In the genomic region with DNA sequence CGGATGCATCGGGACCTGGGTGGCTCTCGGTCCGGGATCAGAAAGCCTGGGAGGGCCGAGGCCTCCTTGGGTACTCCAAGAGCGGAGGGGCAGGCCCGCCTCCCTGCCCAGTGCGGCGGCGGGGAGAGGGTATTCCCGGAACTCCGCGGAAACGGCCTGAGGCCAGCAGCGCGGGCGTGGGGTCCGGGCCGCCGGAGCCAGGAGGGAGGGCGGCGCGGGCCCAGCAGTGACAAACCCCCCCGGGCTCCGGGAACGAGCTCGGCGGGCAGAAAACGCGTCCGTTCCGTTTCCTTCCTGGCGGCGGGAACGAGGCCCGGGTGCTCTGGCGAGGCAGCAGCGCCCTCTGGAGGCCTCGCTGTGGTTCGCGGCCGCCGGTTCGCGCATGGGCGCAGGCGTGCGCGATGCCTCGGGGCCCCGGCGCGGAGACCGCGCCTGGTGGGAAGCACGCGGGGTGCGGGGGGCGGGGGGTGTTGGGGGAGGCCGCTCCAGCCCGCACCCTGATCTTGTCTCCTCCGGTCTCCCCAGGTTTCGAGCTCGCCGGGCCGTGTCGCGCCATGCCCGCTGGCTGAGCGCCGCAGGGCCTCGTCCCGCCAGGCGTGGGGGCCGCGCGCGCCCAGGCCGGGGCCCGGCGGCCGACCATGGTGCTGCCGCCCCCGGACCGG, we compare ENCODE assay signal across 8 cellular contexts. TPM values are rescaled to one million over a fixed set of nuclear protein-coding genes. Genes with fewer than 3 reads are reported as not detected.
DNase-seq lines count a peak whose midpoint lies in the region; ATAC-seq and TF ChIP-seq lines count a peak whose summit lies in the region.

No MANE protein-coding gene starts in this region.

- H3K27ac Mint-ChIP-seq in neural crest cell (ENCODE audit: unreplicated experiment), result no peak overlapping the region

- peak overlapping the region; percentile 47; the same call in 1 of the 2 replicates for H3K4me3 ChIP-seq in HUES48 (ENCODE audit: low read depth, low read length)
- H3K4me3 ChIP-seq in fibroblast of villous mesenchyme (ENCODE audit: low read depth, low read length), result peak overlapping the region; percentile 65

- no peaks in the 10 kb centered on the region for H3K9me3 Mint-ChIP-seq in neural crest cell

- no peaks in the 10 kb centered on the region for H3K4me1 ChIP-seq in HUES48 (ENCODE audit: control insufficient read depth, insufficient read depth, low read length)

- H3K9ac ChIP-seq in HUES48 (ENCODE audit: low read depth, low read length), result no peak overlapping the region

- H3K27me3 Mint-ChIP-seq in neural crest cell (ENCODE audit: low read depth), result peaks cover 23% of the 10 kb centered on the region

- ATAC-seq in stimulated activated naive CD8-positive, alpha-beta T cell treated with anti-CD3 and anti-CD28 coated beads, Interleukin-15, Interleukin-2, amounts not matched to agents 100 U/mL and 50 U/mL, for 24 hours, result peak; percentile 57
- ATAC-seq in HG02981 (IDR thresholded peaks at IDR 0.05; ENCODE audit: unreplicated experiment), result no peak

- peaks cover 44% of the 10 kb centered on the region for H3K9me3 ChIP-seq in HUES48 (ENCODE audit: control insufficient read depth, insufficient read depth, low read length)

- DNase-seq in DMS114 treated with DMSO at 0.1 percent for 48 hours (lab: John Stamatoyannopoulos, UW; ENCODE audit: unreplicated experiment) (peak; percentile 19), RPMI7951 (ENCODE audit: low read depth) (peak; percentile 57), fibroblast of villous mesenchyme (ENCODE audit: low read depth) (peak; percentile 67), neural crest cell (ENCODE audit: low read depth, low spot score) (peak; percentile 79)
- peak; percentile 71 for DNase-seq in activated effector memory CD4-positive, alpha-beta T cell treated with Interleukin-2 at 50 U/mL for 16 hours
- peak; percentile 88 for DNase-seq in stimulated activated naive CD8-positive, alpha-beta T cell treated with anti-CD3 and anti-CD28 coated beads, Interleukin-15, Interleukin-2, amounts not matched to agents 100 U/mL and 50 U/mL, for 24 hours

- peaks cover 4% of the 10 kb centered on the region for H3K4me1 Mint-ChIP-seq in neural crest cell

- no peak overlapping the region for H3K27ac ChIP-seq in HUES48 (ENCODE audit: low read depth, low read length)

- H3K4me3 Mint-ChIP-seq in neural crest cell, result peak overlapping the region; percentile 72

- H3K36me3 ChIP-seq in HUES48 (ENCODE audit: control insufficient read depth, insufficient read depth, low read length), result no peaks in the 10 kb centered on the region

- TF ChIP-seq CTCF in fibroblast of villous mesenchyme (IDR thresholded peaks at IDR 0.05; ENCODE audit: insufficient read depth, low read depth, low read length) (peak; percentile 73), neural crest cell (conservative IDR thresholded peaks at IDR 0.05) (peak; percentile 85)

- H3K27me3 ChIP-seq in HUES48 (ENCODE audit: control insufficient read depth, insufficient read depth, low read length), result peaks cover 30% of the 10 kb centered on the region

- no peaks in the 10 kb centered on the region for H3K36me3 Mint-ChIP-seq in neural crest cell (ENCODE audit: low read depth)

RNA-seq across cellular contexts. Expression of a gene that starts 1.9 kb away (rescaled TPM):
- 0.36 and 0.98 TPM in 2 replicates for total RNA-seq in RPMI7951 (2014; rRNA removed; shearing (Covaris generic))
- 2.9 and 5.2 TPM in 2 replicates for total RNA-seq in fibroblast of villous mesenchyme
- 12.3 and 13.9 TPM in 2 replicates for total RNA-seq in neural crest cell

RNA-seq across cellular contexts. Expression of a gene that starts 37.3 kb away (rescaled TPM):
- total RNA-seq in RPMI7951 (2014; rRNA removed; shearing (Covaris generic)), result 13.7 and 21.0 TPM in 2 replicates
- 7.3 and 8.4 TPM in 2 replicates for total RNA-seq in fibroblast of villous mesenchyme
- total RNA-seq in neural crest cell, result 39.6 and 44.9 TPM in 2 replicates

RNA-seq across cellular contexts. Expression of a gene that starts 41.6 kb away (rescaled TPM):
- total RNA-seq in RPMI7951 (2014; rRNA removed; shearing (Covaris generic)), result 0.12 TPM in 1 of 2 replicates, not detected in the other
- total RNA-seq in fibroblast of villous mesenchyme, result 1.3 and 2.6 TPM in 2 replicates
- total RNA-seq in neural crest cell, result 3.2 and 4.8 TPM in 2 replicates

RNA-seq across cellular contexts. Expression of a gene that starts 53.7 kb away (rescaled TPM):
- total RNA-seq in RPMI7951 (2014; rRNA removed; shearing (Covaris generic)), result 120 and 146 TPM in 2 replicates
- total RNA-seq in fibroblast of villous mesenchyme, result 8.6 and 18.0 TPM in 2 replicates
- total RNA-seq in neural crest cell, result 38.3 and 39.3 TPM in 2 replicates

Comparison
In these comparisons a context has a peak if more than half of its experiments do, and no peak if none do; other contexts are left out.
1. DNase-seq: peak in every context shown above with its lines; median percentile 88 in stimulated activated naive CD8-positive, alpha-beta T cell treated with anti-CD3 and anti-CD28 coated beads, Interleukin-15, Interleukin-2, amounts not matched to agents 100 U/mL and 50 U/mL, for 24 hours; 79 in neural crest cell; 71 in activated effector memory CD4-positive, alpha-beta T cell treated with Interleukin-2 at 50 U/mL for 16 hours; 67 in fibroblast of villous mesenchyme; 57 in RPMI7951; 19 in DMS114 treated with DMSO at 0.1 percent for 48 hours.